Comparison of ENCODE assay signal across 1 cellular context in genomic region chr6:111361648-111362047, GRCh38.
TF ChIP-seq lines count a peak whose summit lies in the region.

No MANE protein-coding gene starts in this region.

TF ChIP-seq in WTC11, 78 proteins besides CTCF, POLR2A, EP300 and RAD21 (continued from another document):
- TF ChIP-seq AR (CRISPR knock-in tag; IDR thresholded peaks at IDR 0.05) = no peak
TF ChIP-seq in WTC11: peak in this region for 0.
